ENCODE assay signal across 13 cellular contexts in the genomic region with DNA sequence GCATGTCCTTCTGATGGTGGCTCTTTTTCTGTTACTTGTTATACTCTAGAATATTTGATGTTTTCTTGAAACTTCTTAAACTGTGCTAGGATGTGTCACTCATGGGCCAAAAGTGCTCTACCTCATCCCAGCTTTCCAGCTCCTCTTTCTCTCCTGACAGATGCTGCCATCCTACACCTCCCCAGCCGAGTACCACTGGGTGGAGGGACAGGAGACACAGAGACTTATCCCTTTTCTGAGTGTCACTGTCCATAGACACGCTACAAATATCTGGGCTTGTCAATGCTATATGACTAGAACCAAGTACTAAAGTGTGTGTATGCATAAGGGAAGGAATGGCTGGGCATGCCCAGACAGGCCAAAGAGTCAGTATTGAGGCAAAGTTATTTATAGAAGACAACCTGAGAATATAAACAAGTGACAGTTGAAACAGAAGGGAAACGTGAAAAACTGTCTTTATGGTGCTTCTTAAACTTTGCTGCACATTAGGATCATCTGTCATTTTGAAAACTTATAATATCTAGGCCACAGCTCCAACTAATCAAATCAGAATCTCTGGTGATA.
DNase-seq lines count a peak whose midpoint lies in the region; ATAC-seq, FAIRE-seq and TF ChIP-seq lines count a peak whose summit lies in the region.
"Had no signal": no experiment of that assay in that cellular context is flagged by ENCODE, and none has a peak within 500 bp of the region (broad histone marks: within the 10 kb centered on the region; RNA-seq: fewer than 3 reads in every experiment).

No MANE protein-coding gene starts in this region.

- in situ Hi-C loops in GM23248 (cut with MboI), result no loop called here

- CTCF ChIA-PET in naive thymus-derived CD4-positive, alpha-beta T cell (lab: Charles Lee), result no interaction called here

- no peak overlapping the region for H3K4me2 ChIP-seq in GM23248 (ENCODE audit: unreplicated experiment)

- ATAC-seq in naive thymus-derived CD4-positive, alpha-beta T cell, result no peak
- ATAC-seq in HG02970 (IDR thresholded peaks at IDR 0.05; ENCODE audit: low FRiP score, unreplicated experiment), result no peak

- intact Hi-C loops in naive thymus-derived CD4-positive, alpha-beta T cell (cut with micrococcal nuclease), result no loop called here

- H3K79me2 ChIP-seq in GM23248 (ENCODE audit: insufficient read depth), result no peaks in the 10 kb centered on the region

- WGBS in GM23248 (ENCODE audit: low coverage in 1 of 2, low lambda C conversion rate in 2 of 2, missing lambda C conversion rate in 2 of 2), 2 experiments, result 58 to 66% methylated on average over 3 of the region's 3 CpGs

- H3K4me1 ChIP-seq in GM23248 (ENCODE audit: insufficient read depth), result no peaks in the 10 kb centered on the region
- peaks cover 25% of the 10 kb centered on the region for H3K4me1 ChIP-seq in muscle layer of colon (ENCODE audit: insufficient read depth, low read length)
- no peaks in the 10 kb centered on the region for H3K4me1 ChIP-seq in naive thymus-derived CD4-positive, alpha-beta T cell (ENCODE audit: control insufficient read depth in 2 of 2, insufficient read depth in 2 of 2, low read length in 2 of 2)

- H3K9me2 ChIP-seq in GM23248 (ENCODE audit: insufficient read depth), result no peaks in the 10 kb centered on the region

- H3K9ac ChIP-seq in GM23248 (no peak overlapping the region), muscle layer of colon (ENCODE audit: low read length) (no peak overlapping the region)

- H3F3A ChIP-seq in GM23248 (ENCODE audit: insufficient read depth), result no peaks in the 10 kb centered on the region

- H3K36me3 Mint-ChIP-seq in naive thymus-derived CD4-positive, alpha-beta T cell, result no peaks in the 10 kb centered on the region
- H3K36me3 Mint-ChIP-seq: CD4-positive, alpha-beta memory T cell had no signal

- peak; percentile 81 for FAIRE-seq in GM12892 (lab: Jason Lieb, UNC)

- H3K27me3 ChIP-seq in GM23248 (replicated peaks; ENCODE audit: insufficient read depth), result no peaks in the 10 kb centered on the region
- H3K27me3 ChIP-seq in muscle layer of colon (ENCODE audit: control insufficient read depth in 1 of 2, insufficient read depth in 2 of 2, low read length in 2 of 2), result no peaks in the 10 kb centered on the region
- peaks cover 0 to 4% of the 10 kb centered on the region in 2 donors for H3K27me3 ChIP-seq in naive thymus-derived CD4-positive, alpha-beta T cell (ENCODE audit: control insufficient read depth in 2 of 2, insufficient read depth in 2 of 2, low read length in 2 of 2)
- H3K27me3 ChIP-seq: SJCRH30 had no signal

- no peak overlapping the region for H3K27ac Mint-ChIP-seq in naive thymus-derived CD4-positive, alpha-beta T cell
- H3K27ac Mint-ChIP-seq: activated CD4-positive, alpha-beta T cell treated with anti-CD3 and anti-CD28 coated beads, Interleukin-2, amount 10 ng/mL, durations not matched to agents 7 days and 5 days; CD4-positive, alpha-beta memory T cell had no signal

- no peak for DNase-seq in GM12892 (ENCODE audit: insufficient read length)
- DNase-seq in GM23248, result no peak
- DNase-seq in NOMO-1 treated with DMSO at 0.1 percent for 48 hours (lab: John Stamatoyannopoulos, UW; ENCODE audit: unreplicated experiment), result peak; percentile 14
- no peak for DNase-seq in SIG-M5 treated with dmso at 0.1 percent for 504 hours (lab: John Stamatoyannopoulos, UW; ENCODE audit: unreplicated experiment)
- DNase-seq in naive thymus-derived CD4-positive, alpha-beta T cell, result no peak
- DNase-seq in A172 (ENCODE audit: low spot score), result no peak
- DNase-seq: activated CD4-positive, alpha-beta T cell treated with anti-CD3 and anti-CD28 coated beads, Interleukin-2, amount 10 ng/mL, durations not matched to agents 7 days and 5 days; activated gamma-delta T cell; CD4-positive, alpha-beta memory T cell; NCI-H2107 had no signal

- H3K4me3 Mint-ChIP-seq in naive thymus-derived CD4-positive, alpha-beta T cell, result no peak overlapping the region
- H3K4me3 Mint-ChIP-seq: activated CD4-positive, alpha-beta T cell treated with anti-CD3 and anti-CD28 coated beads, Interleukin-2, amount 10 ng/mL, durations not matched to agents 7 days and 5 days; CD4-positive, alpha-beta memory T cell had no signal

- no peaks in the 10 kb centered on the region for H4K20me1 ChIP-seq in GM23248 (ENCODE audit: insufficient read depth)

- no peak for TF ChIP-seq POLR2A in GM12892 (IDR thresholded peaks at IDR 0.05; ENCODE audit: low read depth, low read length)

- H3K4me1 Mint-ChIP-seq in naive thymus-derived CD4-positive, alpha-beta T cell, result no peaks in the 10 kb centered on the region
- H3K4me1 Mint-ChIP-seq: activated CD4-positive, alpha-beta T cell treated with anti-CD3 and anti-CD28 coated beads, Interleukin-2, amount 10 ng/mL, durations not matched to agents 7 days and 5 days; CD4-positive, alpha-beta memory T cell had no signal

- H3K36me3 ChIP-seq in GM23248 (ENCODE audit: low read depth) (no peaks in the 10 kb centered on the region), muscle layer of colon (ENCODE audit: insufficient read depth, low read length) (no peaks in the 10 kb centered on the region)
- no peaks in the 10 kb centered on the region for H3K36me3 ChIP-seq in naive thymus-derived CD4-positive, alpha-beta T cell (ENCODE audit: control insufficient read depth in 2 of 3, insufficient read depth in 3 of 3, low read length in 3 of 3)
- H3K36me3 ChIP-seq: SJCRH30 had no signal

- H3K9me3 ChIP-seq in GM23248 (ENCODE audit: low read depth) (no peaks in the 10 kb centered on the region), muscle layer of colon (ENCODE audit: low read length) (no peaks in the 10 kb centered on the region)
- no peaks in the 10 kb centered on the region for H3K9me3 ChIP-seq in naive thymus-derived CD4-positive, alpha-beta T cell (ENCODE audit: control insufficient read depth in 2 of 3, low read length in 3 of 3)

- POLR2A ChIA-PET in naive thymus-derived CD4-positive, alpha-beta T cell (lab: Charles Lee), result no interaction called here

- H2AFZ ChIP-seq in GM23248, result peak overlapping the region; percentile 50

- H3K4me3 ChIP-seq in GM23248 (no peak overlapping the region), muscle layer of colon (ENCODE audit: low read depth in 1 of 2, low read length in 2 of 2) (no peak overlapping the region)
- H3K4me3 ChIP-seq in naive thymus-derived CD4-positive, alpha-beta T cell (ENCODE audit: low read length), result no peak overlapping the region
- H3K4me3 ChIP-seq: SJCRH30 had no signal

- peaks cover 0 to 6% (median 0%) of the 10 kb centered on the region in 11 donors for H3K9me3 Mint-ChIP-seq in naive thymus-derived CD4-positive, alpha-beta T cell
- H3K9me3 Mint-ChIP-seq: activated CD4-positive, alpha-beta T cell treated with anti-CD3 and anti-CD28 coated beads, Interleukin-2, amount 10 ng/mL, durations not matched to agents 7 days and 5 days had no signal

- H3K27me3 Mint-ChIP-seq in naive thymus-derived CD4-positive, alpha-beta T cell, result peaks cover 4 to 35% (median 14%) of the 10 kb centered on the region in 5 donors

- H3K27ac ChIP-seq in GM23248 (no peak overlapping the region), muscle layer of colon (ENCODE audit: low read depth, low read length) (peak overlapping the region; percentile 6)
- H3K27ac ChIP-seq in naive thymus-derived CD4-positive, alpha-beta T cell (ENCODE audit: low read depth, low read length), result no peak overlapping the region
- H3K27ac ChIP-seq: SJCRH30 had no signal
